21 cellular contexts compared by ENCODE assay signal in the genomic region with DNA sequence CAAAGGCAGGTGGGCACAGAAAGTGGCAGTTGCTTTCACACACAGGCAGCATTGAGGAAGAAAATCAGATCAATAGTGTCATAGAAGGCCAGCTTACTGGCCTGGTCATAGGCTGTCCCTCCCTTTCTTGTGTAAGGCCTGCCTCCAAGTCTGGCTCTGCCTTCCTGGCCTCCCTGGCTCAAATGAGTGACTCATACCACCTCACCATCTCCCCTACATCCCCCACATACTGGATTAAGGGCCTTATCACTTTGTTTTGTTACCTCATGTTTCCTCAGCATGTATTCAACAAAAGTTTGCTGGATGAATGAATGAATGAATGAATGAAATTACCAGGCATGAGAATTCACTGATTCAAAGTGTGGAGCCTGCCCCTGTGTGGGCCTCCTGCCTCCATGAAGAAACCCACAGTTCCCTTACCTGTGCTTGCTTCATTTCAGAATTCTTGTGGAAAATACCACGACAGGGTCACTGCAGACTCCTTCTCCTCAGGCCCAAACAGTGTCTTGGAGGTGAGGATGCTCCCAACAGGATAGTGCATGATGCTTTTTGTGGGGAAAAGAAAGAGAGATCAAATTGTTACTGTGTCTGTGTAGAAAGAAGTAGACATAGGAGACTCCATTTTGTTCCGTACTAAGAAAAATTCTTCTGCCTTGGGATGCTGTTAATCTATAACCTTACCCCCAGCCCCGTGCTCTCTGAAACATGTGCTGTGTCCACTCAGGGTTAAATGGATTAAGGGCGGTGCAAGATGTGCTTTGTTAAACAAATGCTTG. TPM values are rescaled to one million over a fixed set of nuclear protein-coding genes. Genes with fewer than 3 reads are reported as not detected.
"Had no signal": no experiment of that assay in that cellular context is flagged by ENCODE, and none has a peak within 500 bp of the region (broad histone marks: within the 10 kb centered on the region; RNA-seq: fewer than 3 reads in every experiment).

No MANE protein-coding gene starts in this region.

RNA-seq across cellular contexts. Expression of gene MAGEA10, which starts 9.1 kb away (rescaled TPM):
- total RNA-seq: activated CD4-positive, alpha-beta memory T cell treated with anti-CD3 and anti-CD28 coated beads, Interleukin-2, amount 10 ng/mL, durations not matched to agents 7 days and 5 days; activated CD4-positive, alpha-beta T cell treated with anti-CD3 and anti-CD28 coated beads, Interleukin-2, amount 10 ng/mL, durations not matched to agents 7 days and 5 days; activated naive CD8-positive, alpha-beta T cell treated with anti-CD3 and anti-CD28 coated beads, Interleukin-2, amount 10 ng/mL, durations not matched to agents 7 days and 5 days; breast epithelium; dermis blood vessel endothelial cell; esophagus muscularis mucosa; gastrocnemius medialis; left colon; lower leg skin; naive thymus-derived CD8-positive, alpha-beta T cell; neural crest cell; pancreas; psoas muscle; right cardiac atrium; spleen; suprapubic skin; T-cell; T-helper 2 cell treated with Interferon-gamma antibody and Interleukin-4, amounts not matched to agents 100 ng/mL and 5 ng/mL, for 36 hours; upper lobe of right lung; WTC11 had no signal
- polyA plus RNA-seq: keratinocyte; naive thymus-derived CD8-positive, alpha-beta T cell; pancreas; psoas muscle; right cardiac atrium; spleen had no signal
